Comparison of ENCODE assay signal across 20 cellular contexts in genomic region chr1:24309762-24310485, GRCh38. TPM values are rescaled to one million over a fixed set of nuclear protein-coding genes. Genes with fewer than 3 reads are reported as not detected.
DNase-seq lines count a peak whose midpoint lies in the region; ATAC-seq and TF ChIP-seq lines count a peak whose summit lies in the region.
"Had no signal": no experiment of that assay in that cellular context is flagged by ENCODE, and none has a peak within 500 bp of the region (broad histone marks: within the 10 kb centered on the region; RNA-seq: fewer than 3 reads in every experiment).

No MANE protein-coding gene starts in this region.

- peak overlapping the region; percentile 42; the same call in 1 of the 2 replicates for H3K27ac ChIP-seq in Panc1 (ENCODE audit: low read length)
- H3K27ac ChIP-seq in foreskin keratinocyte: peak overlapping the region; percentile 79
- H3K27ac ChIP-seq: spleen, testis had no signal

- H3K9me3 ChIP-seq in Panc1 (ENCODE audit: control insufficient read depth, insufficient read depth, low read depth, low read length): no peaks in the 10 kb centered on the region
- H3K9me3 ChIP-seq: spleen, testis had no signal

- intact Hi-C loops in activated CD4-positive, alpha-beta T cell treated with anti-CD3 and anti-CD28 coated beads, Interleukin-2, amount 10 ng/mL, durations not matched to agents 24 days and 14 days (cut with micrococcal nuclease): no loop called here
- intact Hi-C loops in Panc1 (cut with micrococcal nuclease; ENCODE audit: unreplicated experiment): no loop called here

- peaks cover 55% of the 10 kb centered on the region for H3K27me3 Mint-ChIP-seq in activated CD4-positive, alpha-beta T cell treated with anti-CD3 and anti-CD28 coated beads, Interleukin-2, amount 10 ng/mL, durations not matched to agents 24 days and 14 days

- no peak overlapping the region for H3K4me3 ChIP-seq in Panc1 (ENCODE audit: low read depth in 2 of 2, low read length in 2 of 2)
- H3K4me3 ChIP-seq: spleen, testis had no signal

- no peak overlapping the region for H3K4me3 Mint-ChIP-seq in activated CD4-positive, alpha-beta T cell treated with anti-CD3 and anti-CD28 coated beads, Interleukin-2, amount 10 ng/mL, durations not matched to agents 24 days and 14 days
- H3K4me3 Mint-ChIP-seq: CD4-positive, alpha-beta memory T cell had no signal

- H3K27ac Mint-ChIP-seq in activated CD4-positive, alpha-beta T cell treated with anti-CD3 and anti-CD28 coated beads, Interleukin-2, amount 10 ng/mL, durations not matched to agents 24 days and 14 days: no peak overlapping the region
- H3K27ac Mint-ChIP-seq: CD4-positive, alpha-beta memory T cell had no signal

- POLR2A ChIA-PET in Panc1 (lab: Charles Lee): no interaction called here

- no peak for ATAC-seq in Panc1
- ATAC-seq in foreskin keratinocyte: peak; percentile 96
- ATAC-seq in GM19023 (IDR thresholded peaks at IDR 0.05; ENCODE audit: unreplicated experiment): no peak
- no peak for ATAC-seq in HG02870 (IDR thresholded peaks at IDR 0.05; ENCODE audit: unreplicated experiment)

- CTCF ChIA-PET in Panc1 (lab: Charles Lee): no interaction called here

- TF ChIP-seq CTCF in Panc1 (IDR thresholded peaks at IDR 0.05) (no peak), foreskin keratinocyte (conservative IDR thresholded peaks at IDR 0.05) (no peak)

- H3K4me1 ChIP-seq in Panc1 (ENCODE audit: control insufficient read depth, insufficient read depth, low read length) (no peaks in the 10 kb centered on the region; the same call in 1 of the 2 replicates), foreskin keratinocyte (peaks cover 11% of the 10 kb centered on the region)
- H3K4me1 ChIP-seq: spleen, testis had no signal

- no peaks in the 10 kb centered on the region for H3K36me3 Mint-ChIP-seq in activated CD4-positive, alpha-beta T cell treated with anti-CD3 and anti-CD28 coated beads, Interleukin-2, amount 10 ng/mL, durations not matched to agents 24 days and 14 days (ENCODE audit: low read depth)
- H3K36me3 Mint-ChIP-seq: CD4-positive, alpha-beta memory T cell had no signal

- H3K4me1 Mint-ChIP-seq in activated CD4-positive, alpha-beta T cell treated with anti-CD3 and anti-CD28 coated beads, Interleukin-2, amount 10 ng/mL, durations not matched to agents 24 days and 14 days: no peaks in the 10 kb centered on the region
- H3K4me1 Mint-ChIP-seq: CD4-positive, alpha-beta memory T cell had no signal

- H3K27me3 ChIP-seq in Panc1 (ENCODE audit: control insufficient read depth, insufficient read depth, low read length) (no peaks in the 10 kb centered on the region), foreskin keratinocyte (no peaks in the 10 kb centered on the region)
- H3K27me3 ChIP-seq: testis had no signal

- no TSS peak for BruUV-seq in Panc1 (replicated peaks; lab: Mats Ljungman, UMichigan)

- peak; percentile 20 to 29 for DNase-seq in activated CD4-positive, alpha-beta T cell treated with anti-CD3 and anti-CD28 coated beads, Interleukin-2, amount 50 U/mL, for 48 hours
- no peak for DNase-seq in activated CD4-positive, alpha-beta T cell treated with anti-CD3 and anti-CD28 coated beads, Interleukin-2, amount 10 ng/mL, durations not matched to agents 24 days and 14 days
- DNase-seq in Daoy (ENCODE audit: low read depth): peak; percentile 60
- no peak for DNase-seq in Panc1 (ENCODE audit: low read depth, low spot score)
- DNase-seq in foreskin keratinocyte: peak; percentile 90 to 96
- DNase-seq in mesenteric fat pad (ENCODE audit: low spot score): no peak
- DNase-seq: activated CD8-positive, alpha-beta memory T cell treated with anti-CD3 and anti-CD28 coated beads, Interleukin-2, amount 50 U/mL, for 48 hours; CD4-positive, alpha-beta memory T cell; DMS79 treated with DMSO at 0.1 percent for 48 hours; erythroblast; KG1; NCI-H1105 treated with DMSO at 0.1 percent for 48 hours; NCI-H2227 treated with DMSO at 0.1 percent for 48 hours; posterior cingulate gyrus; spleen; testis had no signal

- H3K36me3 ChIP-seq in Panc1 (ENCODE audit: control insufficient read depth, insufficient read depth, low read length): no peaks in the 10 kb centered on the region
- H3K36me3 ChIP-seq: spleen had no signal

- H3K9me3 Mint-ChIP-seq in activated CD4-positive, alpha-beta T cell treated with anti-CD3 and anti-CD28 coated beads, Interleukin-2, amount 10 ng/mL, durations not matched to agents 24 days and 14 days: no peaks in the 10 kb centered on the region
- H3K9me3 Mint-ChIP-seq: CD4-positive, alpha-beta memory T cell had no signal

- in situ Hi-C loops in Panc1 (cut with HindIII; ENCODE audit: low pct_unique_long_range_greater_than_20kb, low sequenced_read_pairs): no loop called here

RNA-seq across cellular contexts. Expression of gene GRHL3, which starts 9.2 kb away (rescaled TPM):
- total RNA-seq in activated CD4-positive, alpha-beta T cell treated with anti-CD3 and anti-CD28 coated beads, Interleukin-2, amount 10 ng/mL, durations not matched to agents 24 days and 14 days: not detected in 2 replicates
- total RNA-seq in Daoy (2014; rRNA removed; shearing (Covaris generic)): not detected in 2 replicates
- total RNA-seq in Panc1 (2021; ENCODE audit: unreplicated experiment): 16.7 TPM
- polyA plus RNA-seq in Panc1 (2012; ENCODE audit: insufficient read length): 23.1 TPM
- total RNA-seq in foreskin keratinocyte: 2.2 and 2.5 TPM in 2 replicates
- polyA plus RNA-seq in foreskin keratinocyte: 1.2 and 1.5 TPM in 2 replicates
- total RNA-seq in mesenteric fat pad: not detected
- total RNA-seq: A673; CD4-positive, alpha-beta memory T cell; H4; spleen had no signal
- polyA plus RNA-seq: CD4-positive, alpha-beta memory T cell had no signal

Comparison
In these comparisons a context has a peak if more than half of its experiments do, and no peak if none do; other contexts are left out.
1. DNase-seq: peak in activated CD4-positive, alpha-beta T cell treated with anti-CD3 and anti-CD28 coated beads, Interleukin-2, amount 50 U/mL, for 48 hours (2 of 2), Daoy (single experiment) and foreskin keratinocyte (2 of 2); none in activated CD4-positive, alpha-beta T cell treated with anti-CD3 and anti-CD28 coated beads, Interleukin-2, amount 10 ng/mL, durations not matched to agents 24 days and 14 days (single experiment), Panc1 (single experiment) and mesenteric fat pad (single experiment).